ENCODE assay signal across 9 cellular contexts in the genomic region with DNA sequence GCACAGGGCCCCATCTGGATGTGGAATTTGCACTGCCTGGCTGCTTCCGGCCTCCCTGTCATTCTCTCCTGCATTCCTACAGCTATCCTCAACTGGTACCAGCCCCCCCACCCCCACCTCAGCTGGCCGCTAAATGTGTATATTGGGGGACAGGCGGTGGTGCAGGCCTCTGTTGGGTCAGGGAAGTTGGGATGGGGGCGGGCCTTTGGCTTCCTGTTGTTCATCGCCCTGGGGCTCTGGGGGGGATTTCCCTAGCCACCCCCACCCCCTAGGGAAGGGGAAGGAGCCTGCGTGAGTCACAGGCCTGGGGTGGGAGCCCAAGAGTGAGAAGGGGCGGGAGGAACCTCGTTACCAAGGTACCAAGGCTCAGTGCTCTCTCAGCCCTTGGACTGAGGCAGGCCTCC.
DNase-seq lines count a peak whose midpoint lies in the region; ATAC-seq, FAIRE-seq and TF ChIP-seq lines count a peak whose summit lies in the region.
"Had no signal": no experiment of that assay in that cellular context is flagged by ENCODE, and none has a peak within 500 bp of the region (broad histone marks: within the 10 kb centered on the region; RNA-seq: fewer than 3 reads in every experiment).

No MANE protein-coding gene starts in this region.

- FAIRE-seq in RCC 7860 (lab: Jason Lieb, UNC): no peak
- FAIRE-seq: TTC549 had no signal

- DNase-seq in RCC 7860 (ENCODE audit: low spot score): peak; percentile 48
- DNase-seq in activated T-helper 9 cell treated with anti-CD3 and anti-CD28 coated beads, Interleukin-2, amount 50 U/mL, for 16 hours (ENCODE audit: low read depth): peak; percentile 79
- peak; percentile 93 for DNase-seq in hepatic stellate cell (ENCODE audit: low spot score)
- DNase-seq in stimulated activated CD4-positive, alpha-beta T cell treated with anti-CD3 and anti-CD28 coated beads, TNF-alpha, amount 100 ng/mL, for 48 hours (ENCODE audit: low read depth in 3 of 3): peak; percentile 71 to 77 (median 76)
- DNase-seq in NCI-H187 (lab: John Stamatoyannopoulos, UW): no peak
- DNase-seq in AML-193 (lab: John Stamatoyannopoulos, UW): no peak

- peak; percentile 7 for TF ChIP-seq POLR2A in GM18505 (IDR thresholded peaks at IDR 0.05; ENCODE audit: borderline replicate concordance, extremely low read depth, insufficient read depth, insufficient read length)

- ATAC-seq in GM18505 (IDR thresholded peaks at IDR 0.05; ENCODE audit: unreplicated experiment): no peak
- ATAC-seq in HG03565 (IDR thresholded peaks at IDR 0.05; ENCODE audit: unreplicated experiment): no peak

Comparison
In these comparisons a context has a peak if more than half of its experiments do, and no peak if none do; other contexts are left out.
1. DNase-seq: peak in RCC 7860 (single experiment), activated T-helper 9 cell treated with anti-CD3 and anti-CD28 coated beads, Interleukin-2, amount 50 U/mL, for 16 hours (single experiment), hepatic stellate cell (single experiment) and stimulated activated CD4-positive, alpha-beta T cell treated with anti-CD3 and anti-CD28 coated beads, TNF-alpha, amount 100 ng/mL, for 48 hours (3 of 3); none in NCI-H187 (0 of 2) and AML-193 (0 of 2).